1 cellular context compared by ENCODE assay signal in genomic region chr1:151006331-151007052, GRCh38.
TF ChIP-seq lines count a peak whose summit lies in the region.

A gene with protein sequence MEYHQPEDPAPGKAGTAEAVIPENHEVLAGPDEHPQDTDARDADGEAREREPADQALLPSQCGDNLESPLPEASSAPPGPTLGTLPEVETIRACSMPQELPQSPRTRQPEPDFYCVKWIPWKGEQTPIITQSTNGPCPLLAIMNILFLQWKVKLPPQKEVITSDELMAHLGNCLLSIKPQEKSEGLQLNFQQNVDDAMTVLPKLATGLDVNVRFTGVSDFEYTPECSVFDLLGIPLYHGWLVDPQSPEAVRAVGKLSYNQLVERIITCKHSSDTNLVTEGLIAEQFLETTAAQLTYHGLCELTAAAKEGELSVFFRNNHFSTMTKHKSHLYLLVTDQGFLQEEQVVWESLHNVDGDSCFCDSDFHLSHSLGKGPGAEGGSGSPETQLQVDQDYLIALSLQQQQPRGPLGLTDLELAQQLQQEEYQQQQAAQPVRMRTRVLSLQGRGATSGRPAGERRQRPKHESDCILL (minus strand): TSS chr1:151006902. CDS start chr1:151002617, 4,285 bp downstream.

TF ChIP-seq in HepG2, 621 proteins besides CTCF, POLR2A, EP300 and RAD21 (continued from another document and continues in another):
- TF ChIP-seq ZBTB37 (CRISPR knock-in tag; IDR thresholded peaks at IDR 0.05) (0 out of 2 replicates have a peak, but pooled peaks have one; percentile 55), SIN3A (IDR thresholded peaks at IDR 0.05; ENCODE audit: borderline replicate concordance, low read depth, low read length) (peak; percentile 64; the same call in 1 of the 2 replicates), ATF6 (CRISPR knock-in tag; conservative IDR thresholded peaks at IDR 0.05) (no peak), ZC3H13 (CRISPR knock-in tag; IDR thresholded peaks at IDR 0.05) (no peak), MIER2 (CRISPR knock-in tag; IDR thresholded peaks at IDR 0.05) (peak; percentile 80), NR2C2 (CRISPR knock-in tag; IDR thresholded peaks at IDR 0.05; ENCODE audit: borderline replicate concordance) (0 out of 2 replicates have a peak, but pooled peaks have one; percentile 14), ZNF580 (CRISPR knock-in tag; IDR thresholded peaks at IDR 0.05; ENCODE audit: borderline replicate concordance, low read depth) (no peak), ZNF883 (CRISPR knock-in tag; IDR thresholded peaks at IDR 0.05; ENCODE audit: not compliant biosample characterization) (peak; percentile 73), RBFOX2 (IDR thresholded peaks at IDR 0.05; ENCODE audit: low read depth, low read length) (0 out of 2 replicates have a peak, but pooled peaks have one; percentile 17), TAF1 (CRISPR knock-in tag; IDR thresholded peaks at IDR 0.05) (peak; percentile 61; the same call in 1 of the 2 replicates), FOXM1 (CRISPR knock-in tag; IDR thresholded peaks at IDR 0.05) (no peak), ZNF790 (CRISPR knock-in tag; IDR thresholded peaks at IDR 0.05; ENCODE audit: borderline replicate concordance) (no peak), ZNF546 (CRISPR knock-in tag; conservative IDR thresholded peaks at IDR 0.05) (0 out of 2 replicates have a peak, but pooled peaks have one; percentile 17), ZNF891 (CRISPR knock-in tag; IDR thresholded peaks at IDR 0.05) (0 out of 2 replicates have a peak, but pooled peaks have one; percentile 24), FOXP1 (IDR thresholded peaks at IDR 0.05) (no peak), FOXP1 (CRISPR knock-in tag; IDR thresholded peaks at IDR 0.05) (peak; percentile 39; the same call in 1 of the 2 replicates), MED1 (CRISPR knock-in tag; IDR thresholded peaks at IDR 0.05) (peak; percentile 32; the same call in 1 of the 2 replicates), ZNF652 (CRISPR knock-in tag; IDR thresholded peaks at IDR 0.05; ENCODE audit: borderline replicate concordance, low read depth) (no peak), ZNF788 (CRISPR knock-in tag; IDR thresholded peaks at IDR 0.05; ENCODE audit: borderline replicate concordance) (peak; percentile 49; the same call in 1 of the 2 replicates), RCOR2 (CRISPR knock-in tag; IDR thresholded peaks at IDR 0.05) (0 out of 2 replicates have a peak, but pooled peaks have one; percentile 9), SCMH1 (CRISPR knock-in tag; IDR thresholded peaks at IDR 0.05; ENCODE audit: borderline replicate concordance) (no peak), SRF (IDR thresholded peaks at IDR 0.05; ENCODE audit: low read depth, low read length) (0 out of 2 replicates have a peak, but pooled peaks have one; percentile 2), NFIB (CRISPR knock-in tag; IDR thresholded peaks at IDR 0.05; ENCODE audit: borderline replicate concordance) (no peak), ZNF644 (CRISPR knock-in tag; IDR thresholded peaks at IDR 0.05; ENCODE audit: low read depth) (peak; percentile 66; the same call in 1 of the 2 replicates), ZFP1 (CRISPR knock-in tag; IDR thresholded peaks at IDR 0.05) (peak; percentile 78; the same call in 1 of the 2 replicates), HMG20A (CRISPR knock-in tag; IDR thresholded peaks at IDR 0.05; ENCODE audit: borderline replicate concordance) (no peak), SALL2 (CRISPR knock-in tag; IDR thresholded peaks at IDR 0.05) (no peak), SSRP1 (CRISPR knock-in tag; IDR thresholded peaks at IDR 0.05) (no peak), KLF12 (CRISPR knock-in tag; IDR thresholded peaks at IDR 0.05; ENCODE audit: borderline replicate concordance) (no peak)
- TF ChIP-seq, protein P1, sequence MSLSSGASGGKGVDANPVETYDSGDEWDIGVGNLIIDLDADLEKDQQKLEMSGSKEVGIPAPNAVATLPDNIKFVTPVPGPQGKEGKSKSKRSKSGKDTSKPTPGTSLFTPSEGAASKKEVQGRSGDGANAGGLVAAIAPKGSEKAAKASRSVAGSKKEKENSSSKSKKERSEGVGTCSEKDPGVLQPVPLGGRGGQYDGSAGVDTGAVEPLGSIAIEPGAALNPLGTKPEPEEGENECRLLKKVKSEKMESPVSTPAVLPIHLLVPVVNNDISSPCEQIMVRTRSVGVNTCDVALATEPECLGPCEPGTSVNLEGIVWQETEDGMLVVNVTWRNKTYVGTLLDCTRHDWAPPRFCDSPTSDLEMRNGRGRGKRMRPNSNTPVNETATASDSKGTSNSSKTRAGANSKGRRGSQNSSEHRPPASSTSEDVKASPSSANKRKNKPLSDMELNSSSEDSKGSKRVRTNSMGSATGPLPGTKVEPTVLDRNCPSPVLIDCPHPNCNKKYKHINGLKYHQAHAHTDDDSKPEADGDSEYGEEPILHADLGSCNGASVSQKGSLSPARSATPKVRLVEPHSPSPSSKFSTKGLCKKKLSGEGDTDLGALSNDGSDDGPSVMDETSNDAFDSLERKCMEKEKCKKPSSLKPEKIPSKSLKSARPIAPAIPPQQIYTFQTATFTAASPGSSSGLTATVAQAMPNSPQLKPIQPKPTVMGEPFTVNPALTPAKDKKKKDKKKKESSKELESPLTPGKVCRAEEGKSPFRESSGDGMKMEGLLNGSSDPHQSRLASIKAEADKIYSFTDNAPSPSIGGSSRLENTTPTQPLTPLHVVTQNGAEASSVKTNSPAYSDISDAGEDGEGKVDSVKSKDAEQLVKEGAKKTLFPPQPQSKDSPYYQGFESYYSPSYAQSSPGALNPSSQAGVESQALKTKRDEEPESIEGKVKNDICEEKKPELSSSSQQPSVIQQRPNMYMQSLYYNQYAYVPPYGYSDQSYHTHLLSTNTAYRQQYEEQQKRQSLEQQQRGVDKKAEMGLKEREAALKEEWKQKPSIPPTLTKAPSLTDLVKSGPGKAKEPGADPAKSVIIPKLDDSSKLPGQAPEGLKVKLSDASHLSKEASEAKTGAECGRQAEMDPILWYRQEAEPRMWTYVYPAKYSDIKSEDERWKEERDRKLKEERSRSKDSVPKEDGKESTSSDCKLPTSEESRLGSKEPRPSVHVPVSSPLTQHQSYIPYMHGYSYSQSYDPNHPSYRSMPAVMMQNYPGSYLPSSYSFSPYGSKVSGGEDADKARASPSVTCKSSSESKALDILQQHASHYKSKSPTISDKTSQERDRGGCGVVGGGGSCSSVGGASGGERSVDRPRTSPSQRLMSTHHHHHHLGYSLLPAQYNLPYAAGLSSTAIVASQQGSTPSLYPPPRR (CRISPR knock-in tag; IDR thresholded peaks at IDR 0.05; ENCODE audit: borderline replicate concordance), result no peak
- TF ChIP-seq, protein P2, sequence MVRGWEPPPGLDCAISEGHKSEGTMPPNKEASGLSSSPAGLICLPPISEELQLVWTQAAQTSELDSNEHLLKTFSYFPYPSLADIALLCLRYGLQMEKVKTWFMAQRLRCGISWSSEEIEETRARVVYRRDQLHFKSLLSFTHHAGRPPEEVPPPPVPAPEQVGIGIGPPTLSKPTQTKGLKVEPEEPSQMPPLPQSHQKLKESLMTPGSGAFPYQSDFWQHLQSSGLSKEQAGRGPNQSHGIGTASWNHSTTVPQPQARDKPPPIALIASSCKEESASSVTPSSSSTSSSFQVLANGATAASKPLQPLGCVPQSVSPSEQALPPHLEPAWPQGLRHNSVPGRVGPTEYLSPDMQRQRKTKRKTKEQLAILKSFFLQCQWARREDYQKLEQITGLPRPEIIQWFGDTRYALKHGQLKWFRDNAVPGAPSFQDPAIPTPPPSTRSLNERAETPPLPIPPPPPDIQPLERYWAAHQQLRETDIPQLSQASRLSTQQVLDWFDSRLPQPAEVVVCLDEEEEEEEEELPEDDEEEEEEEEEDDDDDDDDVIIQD (CRISPR knock-in tag; IDR thresholded peaks at IDR 0.05; ENCODE audit: low read depth), result 0 out of 2 replicates have a peak, but pooled peaks have one; percentile 46
- TF ChIP-seq, protein P3, sequence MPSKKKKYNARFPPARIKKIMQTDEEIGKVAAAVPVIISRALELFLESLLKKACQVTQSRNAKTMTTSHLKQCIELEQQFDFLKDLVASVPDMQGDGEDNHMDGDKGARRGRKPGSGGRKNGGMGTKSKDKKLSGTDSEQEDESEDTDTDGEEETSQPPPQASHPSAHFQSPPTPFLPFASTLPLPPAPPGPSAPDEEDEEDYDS (CRISPR knock-in tag; IDR thresholded peaks at IDR 0.05), result peak; percentile 51
- TF ChIP-seq, protein P4, sequence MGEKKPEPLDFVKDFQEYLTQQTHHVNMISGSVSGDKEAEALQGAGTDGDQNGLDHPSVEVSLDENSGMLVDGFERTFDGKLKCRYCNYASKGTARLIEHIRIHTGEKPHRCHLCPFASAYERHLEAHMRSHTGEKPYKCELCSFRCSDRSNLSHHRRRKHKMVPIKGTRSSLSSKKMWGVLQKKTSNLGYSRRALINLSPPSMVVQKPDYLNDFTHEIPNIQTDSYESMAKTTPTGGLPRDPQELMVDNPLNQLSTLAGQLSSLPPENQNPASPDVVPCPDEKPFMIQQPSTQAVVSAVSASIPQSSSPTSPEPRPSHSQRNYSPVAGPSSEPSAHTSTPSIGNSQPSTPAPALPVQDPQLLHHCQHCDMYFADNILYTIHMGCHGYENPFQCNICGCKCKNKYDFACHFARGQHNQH (CRISPR knock-in tag; IDR thresholded peaks at IDR 0.05), result peak; percentile 42
- TF ChIP-seq, protein P5, sequence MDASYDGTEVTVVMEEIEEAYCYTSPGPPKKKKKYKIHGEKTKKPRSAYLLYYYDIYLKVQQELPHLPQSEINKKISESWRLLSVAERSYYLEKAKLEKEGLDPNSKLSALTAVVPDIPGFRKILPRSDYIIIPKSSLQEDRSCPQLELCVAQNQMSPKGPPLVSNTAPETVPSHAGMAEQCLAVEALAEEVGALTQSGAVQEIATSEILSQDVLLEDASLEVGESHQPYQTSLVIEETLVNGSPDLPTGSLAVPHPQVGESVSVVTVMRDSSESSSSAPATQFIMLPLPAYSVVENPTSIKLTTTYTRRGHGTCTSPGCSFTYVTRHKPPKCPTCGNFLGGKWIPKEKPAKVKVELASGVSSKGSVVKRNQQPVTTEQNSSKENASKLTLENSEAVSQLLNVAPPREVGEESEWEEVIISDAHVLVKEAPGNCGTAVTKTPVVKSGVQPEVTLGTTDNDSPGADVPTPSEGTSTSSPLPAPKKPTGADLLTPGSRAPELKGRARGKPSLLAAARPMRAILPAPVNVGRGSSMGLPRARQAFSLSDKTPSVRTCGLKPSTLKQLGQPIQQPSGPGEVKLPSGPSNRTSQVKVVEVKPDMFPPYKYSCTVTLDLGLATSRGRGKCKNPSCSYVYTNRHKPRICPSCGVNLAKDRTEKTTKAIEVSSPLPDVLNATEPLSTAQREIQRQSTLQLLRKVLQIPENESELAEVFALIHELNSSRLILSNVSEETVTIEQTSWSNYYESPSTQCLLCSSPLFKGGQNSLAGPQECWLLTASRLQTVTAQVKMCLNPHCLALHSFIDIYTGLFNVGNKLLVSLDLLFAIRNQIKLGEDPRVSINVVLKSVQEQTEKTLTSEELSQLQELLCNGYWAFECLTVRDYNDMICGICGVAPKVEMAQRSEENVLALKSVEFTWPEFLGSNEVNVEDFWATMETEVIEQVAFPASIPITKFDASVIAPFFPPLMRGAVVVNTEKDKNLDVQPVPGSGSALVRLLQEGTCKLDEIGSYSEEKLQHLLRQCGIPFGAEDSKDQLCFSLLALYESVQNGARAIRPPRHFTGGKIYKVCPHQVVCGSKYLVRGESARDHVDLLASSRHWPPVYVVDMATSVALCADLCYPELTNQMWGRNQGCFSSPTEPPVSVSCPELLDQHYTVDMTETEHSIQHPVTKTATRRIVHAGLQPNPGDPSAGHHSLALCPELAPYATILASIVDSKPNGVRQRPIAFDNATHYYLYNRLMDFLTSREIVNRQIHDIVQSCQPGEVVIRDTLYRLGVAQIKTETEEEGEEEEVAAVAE (CRISPR knock-in tag; IDR thresholded peaks at IDR 0.05; ENCODE audit: borderline replicate concordance), result 0 out of 2 replicates have a peak, but pooled peaks have one; percentile 53
